Comparison of ENCODE assay signal across 21 cellular contexts in the genomic region with DNA sequence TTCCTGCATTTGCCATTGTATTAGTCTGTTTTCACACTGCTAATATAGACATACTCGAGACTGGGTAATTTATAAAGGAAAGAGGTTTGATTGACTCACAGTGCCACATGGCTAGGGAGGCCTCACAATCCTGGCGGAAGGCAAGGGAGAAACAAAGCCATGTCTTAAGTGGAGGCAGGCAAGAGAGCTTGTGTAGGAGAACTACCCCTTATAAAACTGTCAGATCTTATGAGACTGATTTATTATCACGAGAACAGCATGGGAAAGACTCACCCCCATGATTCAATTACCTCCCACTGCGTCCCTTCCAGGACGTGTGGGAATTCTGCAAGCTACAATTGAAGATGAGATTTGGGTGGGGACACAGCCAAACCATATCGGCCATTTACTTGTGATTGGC.
"Had no signal": no experiment of that assay in that cellular context is flagged by ENCODE, and none has a peak within 500 bp of the region (broad histone marks: within the 10 kb centered on the region; RNA-seq: fewer than 3 reads in every experiment).

No MANE protein-coding gene starts in this region.

- H3K27ac ChIP-seq: body of pancreas, esophagus squamous epithelium, gastrocnemius medialis, heart left ventricle, parathyroid adenoma, VCaP had no signal

- H3K4me3 Mint-ChIP-seq: activated naive CD8-positive, alpha-beta T cell treated with anti-CD3 and anti-CD28 coated beads, Interleukin-2, amount 50 U/mL, for 24 hours; activated T-cell treated with anti-CD3 and anti-CD28 coated beads, Interleukin-2, amount 50 U/mL, for 4 hours; natural killer cell treated with Interleukin-12 subunit alpha and Interleukin-12 subunit beta and Interleukin-15 and Interleukin-18, amount 100 ng/mL, for 72 hours; T-helper 17 cell had no signal

- H3K4me1 ChIP-seq: body of pancreas, esophagus squamous epithelium, gastrocnemius medialis, heart left ventricle had no signal

- H3K27me3 Mint-ChIP-seq: activated naive CD8-positive, alpha-beta T cell treated with anti-CD3 and anti-CD28 coated beads, Interleukin-2, amount 50 U/mL, for 24 hours; natural killer cell treated with Interleukin-12 subunit alpha and Interleukin-12 subunit beta and Interleukin-15 and Interleukin-18, amount 100 ng/mL, for 72 hours; T-helper 17 cell had no signal

- H3K27me3 ChIP-seq: body of pancreas, esophagus squamous epithelium, gastrocnemius medialis, heart left ventricle had no signal

- H3K4me3 ChIP-seq: body of pancreas, esophagus squamous epithelium, gastrocnemius medialis, heart left ventricle had no signal

- FAIRE-seq: islet of Langerhans had no signal

- H3K9ac ChIP-seq: parathyroid adenoma had no signal

- H3K9me3 ChIP-seq: body of pancreas, esophagus squamous epithelium, gastrocnemius medialis, heart left ventricle had no signal

- H3K4me1 Mint-ChIP-seq: activated naive CD8-positive, alpha-beta T cell treated with anti-CD3 and anti-CD28 coated beads, Interleukin-2, amount 50 U/mL, for 24 hours had no signal

- DNase-seq: activated CD4-positive, CD25-positive, alpha-beta regulatory T cell treated with anti-CD3 and anti-CD28 coated beads, Interleukin-2, amount 50 U/mL, for 72 hours; activated CD8-positive, alpha-beta memory T cell treated with anti-CD3 and anti-CD28 coated beads for 24 hours; activated CD8-positive, alpha-beta memory T cell treated with anti-CD3 and anti-CD28 coated beads, Interleukin-2, amount 50 U/mL, for 4 hours; activated effector memory CD4-positive, alpha-beta T cell treated with Interleukin-2 at 50 U/mL for 16 hours; activated naive CD4-positive, alpha-beta T cell treated with anti-CD3 and anti-CD28 coated beads, Interleukin-2, amount 50 U/mL, for 16 hours; activated naive CD8-positive, alpha-beta T cell treated with anti-CD3 and anti-CD28 coated beads, Interleukin-2, amount 50 U/mL, for 24 hours; activated T-cell treated with anti-CD3 and anti-CD28 coated beads, Interleukin-2, amount 50 U/mL, for 4 hours; body of pancreas; effector memory CD4-positive, alpha-beta T cell; esophagus squamous epithelium; gastrocnemius medialis; heart left ventricle; right cardiac atrium; stimulated activated CD4-positive, alpha-beta T cell treated with anti-CD3 and anti-CD28 coated beads, Interleukin-4, amount 100 ng/mL, for 24 hours; stimulated activated naive CD8-positive, alpha-beta T cell treated with anti-CD3 and anti-CD28 coated beads, Interleukin-15, Interleukin-2, amounts not matched to agents 100 U/mL and 50 U/mL, for 24 hours; SW 1271; T-helper 17 cell had no signal

- ATAC-seq: activated naive CD8-positive, alpha-beta T cell treated with anti-CD3 and anti-CD28 coated beads, Interleukin-2, amount 50 U/mL, for 24 hours; activated T-cell treated with anti-CD3 and anti-CD28 coated beads, Interleukin-2, amount 50 U/mL, for 4 hours; body of pancreas; gastrocnemius medialis; heart left ventricle; natural killer cell treated with Interleukin-12 subunit alpha and Interleukin-12 subunit beta and Interleukin-15 and Interleukin-18, amount 100 ng/mL, for 72 hours; right cardiac atrium; stimulated activated naive CD8-positive, alpha-beta T cell treated with anti-CD3 and anti-CD28 coated beads, Interleukin-15, Interleukin-2, amounts not matched to agents 100 U/mL and 50 U/mL, for 24 hours; T-helper 17 cell had no signal

- H2AFZ ChIP-seq: parathyroid adenoma had no signal

- H3K27ac Mint-ChIP-seq: activated naive CD8-positive, alpha-beta T cell treated with anti-CD3 and anti-CD28 coated beads, Interleukin-2, amount 50 U/mL, for 24 hours; natural killer cell treated with Interleukin-12 subunit alpha and Interleukin-12 subunit beta and Interleukin-15 and Interleukin-18, amount 100 ng/mL, for 72 hours; T-helper 17 cell had no signal

- H3K9me3 Mint-ChIP-seq: activated naive CD8-positive, alpha-beta T cell treated with anti-CD3 and anti-CD28 coated beads, Interleukin-2, amount 50 U/mL, for 24 hours; activated T-cell treated with anti-CD3 and anti-CD28 coated beads, Interleukin-2, amount 50 U/mL, for 4 hours; natural killer cell treated with Interleukin-12 subunit alpha and Interleukin-12 subunit beta and Interleukin-15 and Interleukin-18, amount 100 ng/mL, for 72 hours had no signal
